In the genomic region with DNA sequence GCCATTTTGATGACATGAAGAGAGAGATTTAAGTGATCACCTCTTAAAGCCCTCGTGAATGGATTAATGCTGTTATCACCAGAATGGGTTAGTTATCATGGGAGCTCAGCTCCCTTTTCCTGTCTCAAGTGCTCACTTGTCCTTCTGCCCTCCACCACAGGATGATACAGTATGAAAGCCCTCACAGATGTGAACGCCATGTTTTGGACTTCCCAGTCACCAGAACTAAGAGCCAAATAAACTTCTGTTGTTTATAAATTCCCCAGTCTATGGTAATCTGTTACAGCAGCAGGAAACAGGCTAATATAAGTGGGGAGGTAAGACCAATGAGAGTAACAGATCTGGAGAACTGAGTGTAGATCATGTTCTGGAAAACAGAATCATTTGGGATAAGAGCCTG, we compare ENCODE assay signal across 2 cellular contexts.
TF ChIP-seq lines count a peak whose summit lies in the region.

No MANE protein-coding gene starts in this region.

TF ChIP-seq in HepG2, 621 proteins besides CTCF, POLR2A, EP300 and RAD21:
- TF ChIP-seq ZZZ3 (CRISPR knock-in tag; IDR thresholded peaks at IDR 0.05; ENCODE audit: borderline replicate concordance) (no peak), ZNF564 (CRISPR knock-in tag; IDR thresholded peaks at IDR 0.05) (peak; percentile 96; the same call in 1 of the 2 replicates), ZNF276 (CRISPR knock-in tag; IDR thresholded peaks at IDR 0.05; ENCODE audit: low read depth) (no peak), ZBTB39 (CRISPR knock-in tag; IDR thresholded peaks at IDR 0.05) (no peak)

TF ChIP-seq in H1, 55 proteins besides CTCF, POLR2A, EP300 and RAD21:
- TF ChIP-seq SRF (IDR thresholded peaks at IDR 0.05; ENCODE audit: low read depth, low read length) = no peak
- TF ChIP-seq MAX (IDR thresholded peaks at IDR 0.05) = no peak
- no peak for TF ChIP-seq MAFK (IDR thresholded peaks at IDR 0.05; ENCODE audit: low read depth, low read length)
- TF ChIP-seq RFX5 (IDR thresholded peaks at IDR 0.05; ENCODE audit: borderline replicate concordance, low read depth, low read length) = no peak
- no peak for TF ChIP-seq BRCA1 (IDR thresholded peaks at IDR 0.05; ENCODE audit: low read depth, low read length)
